In the genomic region with DNA sequence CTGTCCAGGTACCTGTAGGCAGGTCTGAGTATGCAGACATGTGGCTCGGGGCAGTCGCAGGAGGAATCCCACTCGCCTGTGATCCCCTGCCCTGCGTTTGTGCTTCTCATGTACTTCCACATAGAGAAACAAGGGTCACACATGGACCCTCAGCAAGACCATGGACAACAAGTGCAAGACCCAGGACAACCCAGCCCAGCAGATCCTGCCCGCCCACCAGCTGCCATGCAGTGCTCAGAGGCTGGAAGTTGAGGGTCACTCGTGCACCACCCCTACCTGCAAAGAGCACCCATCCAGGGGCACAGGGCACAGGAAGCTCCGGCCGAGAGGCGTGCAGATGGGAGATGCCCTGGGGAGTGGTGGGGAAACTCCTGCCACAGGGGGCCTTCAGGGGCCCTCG, we compare ENCODE assay signal across 19 cellular contexts.
"Had no signal": no experiment of that assay in that cellular context is flagged by ENCODE, and none has a peak within 500 bp of the region (broad histone marks: within the 10 kb centered on the region; RNA-seq: fewer than 3 reads in every experiment).

No MANE protein-coding gene starts in this region.

- DNase-seq: effector memory CD8-positive, alpha-beta T cell; erythroblast; foreskin melanocyte; kidney; left cardiac atrium; left ventricle myocardium inferior; mesenchymal stem cell; midbrain; naive thymus-derived CD4-positive, alpha-beta T cell; nephron progenitor cell; ovary; right cardiac atrium; small intestine; stimulated activated CD4-positive, alpha-beta T cell treated with anti-CD3 and anti-CD28 coated beads, Interleukin-12 subunit alpha, Interleukin-12 subunit beta, amount 100 ng/mL, for 4 hours; stimulated activated naive CD4-positive, alpha-beta T cell; trophoblast cell had no signal

- H3K4me2 ChIP-seq: hepatocyte had no signal

- H3K4me1 Mint-ChIP-seq: nephron progenitor cell had no signal

- H3K27ac Mint-ChIP-seq: effector memory CD8-positive, alpha-beta T cell; naive thymus-derived CD4-positive, alpha-beta T cell; nephron progenitor cell had no signal

- H3K9me3 ChIP-seq: neutrophil, ovary had no signal

- H3K36me3 ChIP-seq: left ventricle myocardium inferior, neutrophil, ovary had no signal

- H3K9me3 Mint-ChIP-seq: effector memory CD8-positive, alpha-beta T cell had no signal

- H3K27ac ChIP-seq: hepatocyte, neutrophil, ovary had no signal

- H3K27me3 ChIP-seq: hepatocyte, neutrophil, ovary had no signal

- H3K4me3 ChIP-seq: hepatocyte, left ventricle myocardium inferior, lung, ovary had no signal

- H3K4me3 Mint-ChIP-seq: effector memory CD8-positive, alpha-beta T cell; naive thymus-derived CD4-positive, alpha-beta T cell; nephron progenitor cell had no signal
